Comparison of ENCODE assay signal across 23 cellular contexts in genomic region chr3:22284559-22284958, GRCh38.
DNase-seq lines count a peak whose midpoint lies in the region; ATAC-seq and TF ChIP-seq lines count a peak whose summit lies in the region.
"Had no signal": no experiment of that assay in that cellular context is flagged by ENCODE, and none has a peak within 500 bp of the region (broad histone marks: within the 10 kb centered on the region; RNA-seq: fewer than 3 reads in every experiment).

No MANE protein-coding gene starts in this region.

- no peaks in the 10 kb centered on the region for H3F3A ChIP-seq in smooth muscle cell (ENCODE audit: low read depth)

- no peak overlapping the region for H2BK120ac ChIP-seq in mesenchymal stem cell (ENCODE audit: low read depth, low read length)

- H3K4me1 ChIP-seq in RWPE2 (ENCODE audit: insufficient read depth, poor library complexity, severe bottlenecking) = peaks cover 6% of the 10 kb centered on the region
- peaks cover 2% of the 10 kb centered on the region for H3K4me1 ChIP-seq in mesenchymal stem cell (ENCODE audit: control insufficient read depth, insufficient read depth, low read depth, low read length)
- H3K4me1 ChIP-seq in smooth muscle cell (ENCODE audit: low read depth) = no peaks in the 10 kb centered on the region
- H3K4me1 ChIP-seq: foreskin keratinocyte, left ventricle myocardium inferior, parathyroid adenoma, spleen had no signal

- intact Hi-C loops in posterior cingulate gyrus (cut with DNase I) = no loop called here

- no peak overlapping the region for H2AFZ ChIP-seq in mesenchymal stem cell (ENCODE audit: low read depth, low read length)
- H2AFZ ChIP-seq in smooth muscle cell (ENCODE audit: low read depth) = no peak overlapping the region
- H2AFZ ChIP-seq: parathyroid adenoma, PC-9 had no signal

- no peak overlapping the region for H4K8ac ChIP-seq in mesenchymal stem cell (ENCODE audit: low read length)

- H3K27ac ChIP-seq in RWPE2 (ENCODE audit: poor library complexity, severe bottlenecking) (peak overlapping the region; percentile 31), mesenchymal stem cell (ENCODE audit: low read length, poor library complexity, severe bottlenecking) (peak overlapping the region; percentile 67), smooth muscle cell (ENCODE audit: low read depth) (no peak overlapping the region)
- H3K27ac ChIP-seq: cardiac muscle cell, foreskin keratinocyte, left ventricle myocardium inferior, parathyroid adenoma, PC-9, spleen had no signal

- H2BK12ac ChIP-seq in mesenchymal stem cell (ENCODE audit: low read length in 2 of 2) = no peak overlapping the region

- H3K23ac ChIP-seq in mesenchymal stem cell (ENCODE audit: low read length in 2 of 2) = no peak overlapping the region

- H2AK5ac ChIP-seq in mesenchymal stem cell (ENCODE audit: low read length, severe bottlenecking) = no peak overlapping the region

- no peak overlapping the region for H3K4me3 ChIP-seq in RWPE2 (ENCODE audit: severe bottlenecking)
- no peak overlapping the region for H3K4me3 ChIP-seq in mesenchymal stem cell (ENCODE audit: insufficient read depth in 1 of 2, low read depth in 1 of 2, low read length in 2 of 2)
- H3K4me3 ChIP-seq in smooth muscle cell = no peak overlapping the region
- H3K4me3 ChIP-seq: cardiac muscle cell, left ventricle myocardium inferior, PC-9, spleen had no signal

- H3K27me3 ChIP-seq in RWPE2 (ENCODE audit: insufficient read depth, poor library complexity, severe bottlenecking) (no peaks in the 10 kb centered on the region), mesenchymal stem cell (ENCODE audit: control insufficient read depth in 1 of 2, insufficient read depth in 1 of 2, low read length in 2 of 2) (no peaks in the 10 kb centered on the region), smooth muscle cell (ENCODE audit: low read depth) (no peaks in the 10 kb centered on the region)
- H3K27me3 ChIP-seq: cardiac muscle cell, foreskin keratinocyte, spleen had no signal

- H3K9me3 ChIP-seq in RWPE2 (ENCODE audit: severe bottlenecking) = no peaks in the 10 kb centered on the region
- no peaks in the 10 kb centered on the region for H3K9me3 ChIP-seq in mesenchymal stem cell (ENCODE audit: control insufficient read depth, low read length)
- H3K9me3 ChIP-seq in smooth muscle cell (replicated peaks; ENCODE audit: low read depth) = no peaks in the 10 kb centered on the region
- H3K9me3 ChIP-seq: left ventricle myocardium inferior had no signal

- no peak overlapping the region for H3K18ac ChIP-seq in mesenchymal stem cell (ENCODE audit: low read depth in 1 of 2, low read length in 2 of 2)

- no peaks in the 10 kb centered on the region for H3K79me2 ChIP-seq in smooth muscle cell (ENCODE audit: low read depth)
- H3K79me2 ChIP-seq: parathyroid adenoma had no signal

- no peak overlapping the region for H2BK5ac ChIP-seq in mesenchymal stem cell (ENCODE audit: low read depth, low read length, poor library complexity, severe bottlenecking)

- no peak overlapping the region for H3K14ac ChIP-seq in mesenchymal stem cell (ENCODE audit: low read length in 2 of 2)

- no peak overlapping the region for H3K9ac ChIP-seq in mesenchymal stem cell (ENCODE audit: low read length)
- H3K9ac ChIP-seq in smooth muscle cell (ENCODE audit: low read depth) = no peak overlapping the region
- H3K9ac ChIP-seq: parathyroid adenoma had no signal

- no peaks in the 10 kb centered on the region for H3K79me1 ChIP-seq in mesenchymal stem cell (replicated peaks; ENCODE audit: low read length, poor library complexity, severe bottlenecking)

- peak; percentile 85 for ATAC-seq in RWPE2 (ENCODE audit: low read depth)
- ATAC-seq in GM21723 (IDR thresholded peaks at IDR 0.05; ENCODE audit: unreplicated experiment) = no peak
- ATAC-seq: foreskin keratinocyte had no signal

- WGBS in mesenchymal stem cell = no CpG with 5 or more reads among the region's 1 CpG
- 68% methylated on average over 1 of the region's 1 CpG for WGBS in smooth muscle cell (ENCODE audit: low lambda C conversion rate)

- DNase-seq in EH (ENCODE audit: low read depth) (peak; percentile 1), RWPE2 (ENCODE audit: low spot score) (no peak), dermis blood vessel endothelial cell (peak; percentile 43), mesenchymal stem cell (peak; percentile 45), smooth muscle cell (lab: John Stamatoyannopoulos, UW; ENCODE audit: unreplicated experiment) (no peak), DMS153 (lab: John Stamatoyannopoulos, UW) (no peak), posterior cingulate gyrus (no peak)
- DNase-seq: activated CD4-positive, alpha-beta T cell treated with anti-CD3 and anti-CD28 coated beads, Interleukin-2, amount 10 ng/mL, durations not matched to agents 24 days and 14 days; activated gamma-delta T cell treated with Interleukin-2 at 50 U/mL for 16 hours; AML-193; COR-L47; effector CD8-positive, alpha-beta T cell; GF-D8; KBM-7; left ventricle myocardium inferior; NCI-H1092; NCI-H774; PC-9; spleen had no signal

- no peak for TF ChIP-seq CTCF in RWPE2 (IDR thresholded peaks at IDR 0.05; ENCODE audit: poor library complexity, severe bottlenecking)
- no peak for TF ChIP-seq CTCF in smooth muscle cell (IDR thresholded peaks at IDR 0.05; ENCODE audit: borderline replicate concordance, insufficient read depth, poor library complexity, severe bottlenecking)

- H3K4me2 ChIP-seq in mesenchymal stem cell (ENCODE audit: low read length, poor library complexity, severe bottlenecking) (peak overlapping the region; percentile 10), smooth muscle cell (no peak overlapping the region)
- H3K4me2 ChIP-seq: PC-9 had no signal

- H4K91ac ChIP-seq in mesenchymal stem cell (ENCODE audit: low read length) = no peak overlapping the region

- no peaks in the 10 kb centered on the region for H3K36me3 ChIP-seq in RWPE2 (ENCODE audit: low read depth)
- H3K36me3 ChIP-seq in mesenchymal stem cell (ENCODE audit: control insufficient read depth in 1 of 2, insufficient read depth in 2 of 2, low read depth in 1 of 2, low read length in 2 of 2) = no peaks in the 10 kb centered on the region
- H3K36me3 ChIP-seq in smooth muscle cell (ENCODE audit: low read depth) = no peaks in the 10 kb centered on the region
- H3K36me3 ChIP-seq: cardiac muscle cell, left ventricle myocardium inferior, spleen had no signal

- H3K4ac ChIP-seq in mesenchymal stem cell (ENCODE audit: low read depth in 1 of 2, low read length in 2 of 2) = no peak overlapping the region

- no peak overlapping the region for H2BK15ac ChIP-seq in mesenchymal stem cell (ENCODE audit: low read depth, poor library complexity, severe bottlenecking)

- no peaks in the 10 kb centered on the region for H4K20me1 ChIP-seq in smooth muscle cell (ENCODE audit: low read depth)

Comparison
In these comparisons a context has a peak if more than half of its experiments do, and no peak if none do; other contexts are left out.
1. DNase-seq: peak in EH (single experiment), dermis blood vessel endothelial cell (single experiment) and mesenchymal stem cell (single experiment); none in RWPE2 (single experiment), smooth muscle cell (single experiment), DMS153 (single experiment) and posterior cingulate gyrus (0 of 10).